1 cellular context compared by ENCODE assay signal in genomic region chr19:18156268-18156667, GRCh38.
A peak's percentile ranks its signal among the peaks of the same experiment; 100 is the strongest.
TF ChIP-seq lines count a peak whose summit lies in the region.

No MANE protein-coding gene starts in this region.

TF ChIP-seq in WTC11, 78 proteins besides CTCF, POLR2A, EP300 and RAD21:
- TF ChIP-seq ZNF263 (CRISPR knock-in tag; IDR thresholded peaks at IDR 0.05; ENCODE audit: low read depth) (peak; percentile 49; the same call in 1 of the 2 replicates), ESRRA (CRISPR knock-in tag; IDR thresholded peaks at IDR 0.05; ENCODE audit: borderline replicate concordance) (no peak)
